ENCODE assay signal across 9 cellular contexts in genomic region chr1:244653439-244654283, GRCh38. TPM values are rescaled to one million over a fixed set of nuclear protein-coding genes. Genes with fewer than 3 reads are reported as not detected.
A peak's percentile ranks its signal among the peaks of the same experiment; 100 is the strongest.
DNase-seq lines count a peak whose midpoint lies in the region; ATAC-seq and TF ChIP-seq lines count a peak whose summit lies in the region.
"Had no signal": no experiment of that assay in that cellular context is flagged by ENCODE, and none has a peak within 500 bp of the region (broad histone marks: within the 10 kb centered on the region; RNA-seq: fewer than 3 reads in every experiment).

No MANE protein-coding gene starts in this region.

- peaks cover 46% of the 10 kb centered on the region for H3K79me2 ChIP-seq in fibroblast of lung (ENCODE audit: control insufficient read depth, insufficient read depth, low read length)

- peaks cover 28% of the 10 kb centered on the region for H3K4me1 ChIP-seq in Panc1 (ENCODE audit: control insufficient read depth, insufficient read depth, low read length)
- H3K4me1 ChIP-seq in fibroblast of lung (ENCODE audit: control insufficient read depth, extremely low read depth, insufficient read depth, low read length): peaks cover 4% of the 10 kb centered on the region
- peaks cover 8% of the 10 kb centered on the region for H3K4me1 ChIP-seq in prostate gland (replicated peaks)

- TF ChIP-seq CTCF in Panc1 (IDR thresholded peaks at IDR 0.05) (peak; percentile 24), fibroblast of lung (conservative IDR thresholded peaks at IDR 0.05 in 1 of 2, IDR thresholded peaks at IDR 0.05 in 1 of 2; ENCODE audit: low read depth in 1 of 2, low read length in 2 of 2) (no peak), prostate gland (IDR thresholded peaks at IDR 0.05) (no peak)

- CTCF ChIA-PET in Panc1 (lab: Charles Lee): no interaction called here

- no TSS peak for BruUV-seq in Panc1 (replicated peaks; lab: Mats Ljungman, UMichigan)

- H3K36me3 ChIP-seq in Panc1 (ENCODE audit: control insufficient read depth, insufficient read depth, low read length): no peaks in the 10 kb centered on the region; the same call in 1 of the 2 replicates
- peaks cover 2% of the 10 kb centered on the region for H3K36me3 ChIP-seq in fibroblast of lung (ENCODE audit: control insufficient read depth, insufficient read depth, low read length)
- H3K36me3 ChIP-seq in prostate gland: no peaks in the 10 kb centered on the region

- peak overlapping the region; percentile 60 for H3K4me2 ChIP-seq in fibroblast of lung (ENCODE audit: extremely low read depth, insufficient read depth, low read length)

- H3K27me3 ChIP-seq in Panc1 (ENCODE audit: control insufficient read depth, insufficient read depth, low read length) (no peaks in the 10 kb centered on the region), fibroblast of lung (ENCODE audit: control insufficient read depth, insufficient read depth, low read length) (no peaks in the 10 kb centered on the region), prostate gland (replicated peaks; ENCODE audit: insufficient read depth) (no peaks in the 10 kb centered on the region)

- H3K9me3 ChIP-seq in Panc1 (ENCODE audit: control insufficient read depth, insufficient read depth, low read depth, low read length) (no peaks in the 10 kb centered on the region), fibroblast of lung (ENCODE audit: control insufficient read depth, insufficient read depth, low read depth, low read length) (no peaks in the 10 kb centered on the region), prostate gland (no peaks in the 10 kb centered on the region)

- peak; percentile 65 for DNase-seq in activated CD4-positive, alpha-beta T cell treated with anti-CD3 and anti-CD28 coated beads, Interleukin-2, amount 10 ng/mL, durations not matched to agents 24 days and 14 days
- DNase-seq in activated CD4-positive, alpha-beta T cell treated with anti-CD3 and anti-CD28 coated beads for 48 hours: no peak
- DNase-seq in Panc1 (ENCODE audit: low read depth, low spot score) (no peak), fibroblast of lung (ENCODE audit: low read depth in 2 of 2) (peak in 1 of 2 donors; percentile 21), prostate gland (ENCODE audit: low spot score) (no peak)
- no peak for DNase-seq in stimulated activated CD4-positive, alpha-beta T cell treated with anti-CD3 and anti-CD28 coated beads, Interleukin-4, amount 100 ng/mL, for 1 hour

- H3K27ac Mint-ChIP-seq in activated CD4-positive, alpha-beta T cell treated with anti-CD3 and anti-CD28 coated beads, Interleukin-2, amount 10 ng/mL, durations not matched to agents 24 days and 14 days: no peak overlapping the region

- H3K4me3 ChIP-seq in Panc1 (ENCODE audit: low read depth in 2 of 2, low read length in 2 of 2) (peak overlapping the region; percentile 91 to 95), fibroblast of lung (replicated peaks in 1 of 4; ENCODE audit: control extremely low read depth in 1 of 4, insufficient read depth in 1 of 4, low read depth in 3 of 4, low read length in 4 of 4) (peak overlapping the region; percentile 70 to 97 (median 85)), prostate gland (peak overlapping the region; percentile 84)

- no peak for ATAC-seq in Panc1
- no peak for ATAC-seq in GM21515 (IDR thresholded peaks at IDR 0.05; ENCODE audit: unreplicated experiment)
- ATAC-seq in HG03095 (IDR thresholded peaks at IDR 0.05; ENCODE audit: unreplicated experiment): no peak

- in situ Hi-C loops in Panc1 (cut with HindIII; ENCODE audit: low pct_unique_long_range_greater_than_20kb, low sequenced_read_pairs): no loop called here

- H3K36me3 Mint-ChIP-seq in activated CD4-positive, alpha-beta T cell treated with anti-CD3 and anti-CD28 coated beads, Interleukin-2, amount 10 ng/mL, durations not matched to agents 24 days and 14 days (ENCODE audit: low read depth): peaks cover 22% of the 10 kb centered on the region

- H4K20me1 ChIP-seq in fibroblast of lung (ENCODE audit: control insufficient read depth, extremely low read depth, insufficient read depth, low read length): no peaks in the 10 kb centered on the region

- peak overlapping the region; percentile 80 for H3K9ac ChIP-seq in fibroblast of lung (ENCODE audit: insufficient read depth, low read length)

- TF ChIP-seq POLR2A in prostate gland (IDR thresholded peaks at IDR 0.05): no peak

- peaks cover 3% of the 10 kb centered on the region for H3K9me3 Mint-ChIP-seq in activated CD4-positive, alpha-beta T cell treated with anti-CD3 and anti-CD28 coated beads, Interleukin-2, amount 10 ng/mL, durations not matched to agents 24 days and 14 days
- H3K9me3 Mint-ChIP-seq: activated naive CD4-positive, alpha-beta T cell treated with anti-CD3 and anti-CD28 coated beads, Interleukin-2, amount 50 U/mL, for 24 hours had no signal

- POLR2A ChIA-PET in Panc1 (lab: Charles Lee): interaction anchor here (0.5 to 0.7 kb wide), 2 partner anchors 124 to 348 kb away, joined by 3 read pairs; no protein-coding TSS in a partner anchor

- no peak overlapping the region for H2AFZ ChIP-seq in fibroblast of lung (ENCODE audit: low read length)

- under 1% methylated on average over 38 of the region's 38 CpGs for WGBS in prostate gland

- no peaks in the 10 kb centered on the region for H3K27me3 Mint-ChIP-seq in activated CD4-positive, alpha-beta T cell treated with anti-CD3 and anti-CD28 coated beads, Interleukin-2, amount 10 ng/mL, durations not matched to agents 24 days and 14 days
- H3K27me3 Mint-ChIP-seq: activated naive CD4-positive, alpha-beta T cell treated with anti-CD3 and anti-CD28 coated beads, Interleukin-2, amount 50 U/mL, for 24 hours had no signal

- intact Hi-C loops in activated CD4-positive, alpha-beta T cell treated with anti-CD3 and anti-CD28 coated beads, Interleukin-2, amount 10 ng/mL, durations not matched to agents 24 days and 14 days (cut with micrococcal nuclease): loop anchor here (2.0 to 5.0 kb wide), 6 partner anchors 75 to 1913 kb away; partner anchors contain the start of genes CNST, KIF26B and TFB2M
- intact Hi-C loops in Panc1 (cut with micrococcal nuclease; ENCODE audit: unreplicated experiment) (no loop called here), prostate gland (cut with DNase I) (loop anchor here (2.0 to 10.0 kb wide), 5 partner anchors 51 to 1399 kb away; partner anchors contain the start of genes CATSPERE, CEP170 and SDCCAG8)

- peaks cover 30% of the 10 kb centered on the region for H3K4me1 Mint-ChIP-seq in activated CD4-positive, alpha-beta T cell treated with anti-CD3 and anti-CD28 coated beads, Interleukin-2, amount 10 ng/mL, durations not matched to agents 24 days and 14 days

- H3K4me3 Mint-ChIP-seq in activated CD4-positive, alpha-beta T cell treated with anti-CD3 and anti-CD28 coated beads, Interleukin-2, amount 10 ng/mL, durations not matched to agents 24 days and 14 days: no peak overlapping the region

- H3K27ac ChIP-seq in Panc1 (ENCODE audit: low read length) (peak overlapping the region; percentile 93), fibroblast of lung (ENCODE audit: insufficient read depth, low read length) (peak overlapping the region; percentile 82), prostate gland (peak overlapping the region; percentile 88 to 92)

RNA-seq across cellular contexts. Expression of gene DESI2, which starts 0.7 kb away (rescaled TPM):
- total RNA-seq in activated CD4-positive, alpha-beta T cell treated with anti-CD3 and anti-CD28 coated beads, Interleukin-2, amount 10 ng/mL, durations not matched to agents 24 days and 14 days: 32.3 and 33.1 TPM in 2 replicates
- total RNA-seq in Panc1 (2021; ENCODE audit: unreplicated experiment) (53.9 TPM), fibroblast of lung (47.2 and 49.3 TPM in 2 replicates), prostate gland (10 to 100 TPM; 25.3 to 30.6 TPM)
- polyA plus RNA-seq in Panc1 (2012; ENCODE audit: insufficient read length): 22.1 TPM
- polyA plus RNA-seq in fibroblast of lung: 38.8 and 40.2 TPM in 2 replicates
- polyA plus RNA-seq in fibroblast of lung (2012): 26.5 and 28.5 TPM in 2 replicates
- 14.1 and 19.5 TPM in 2 replicates for polyA minus RNA-seq in fibroblast of lung (ENCODE audit: low replicate concordance)
